22 cellular contexts compared by ENCODE assay signal in genomic region chr9:79236466-79236865, GRCh38.
DNase-seq lines count a peak whose midpoint lies in the region; ATAC-seq, FAIRE-seq and TF ChIP-seq lines count a peak whose summit lies in the region.
"Had no signal": no experiment of that assay in that cellular context is flagged by ENCODE, and none has a peak within 500 bp of the region (broad histone marks: within the 10 kb centered on the region; RNA-seq: fewer than 3 reads in every experiment).

No MANE protein-coding gene starts in this region.

- no peaks in the 10 kb centered on the region for H3K9me1 ChIP-seq in keratinocyte (ENCODE audit: control insufficient read depth, extremely low read depth, insufficient read depth, low read length)

- H3K79me2 ChIP-seq in keratinocyte (ENCODE audit: control insufficient read depth, insufficient read depth, low read length), result no peaks in the 10 kb centered on the region

- DNase-seq in DMS 273 (lab: John Stamatoyannopoulos, UW; ENCODE audit: unreplicated experiment) (peak; percentile 17), DMS 273 treated with DMSO at 0.1 percent for 48 hours (lab: John Stamatoyannopoulos, UW) (no peak), LHCN-M2 (ENCODE audit: low read depth) (peak; percentile 13), amniotic epithelial cell (ENCODE audit: low read depth) (peak; percentile 44), keratinocyte (ENCODE audit: low read depth, low spot score) (no peak), NCI-H774 (lab: John Stamatoyannopoulos, UW) (no peak)
- DNase-seq: BE2C; Calu3; CD4-positive, alpha-beta T cell; DMS79 treated with DMSO at 0.1 percent for 48 hours; GDM1; MV-4-11; NCI-H1436; NCI-H2081; NCI-H226; NCI-H526 had no signal

- H3K27me3 ChIP-seq in keratinocyte (ENCODE audit: control insufficient read depth, extremely low read depth, insufficient read depth, low read length), result no peaks in the 10 kb centered on the region
- H3K27me3 ChIP-seq: BE2C, SJSA1 had no signal

- H3K4me3 ChIP-seq in keratinocyte (ENCODE audit: control insufficient read depth in 2 of 3, extremely low read depth in 1 of 3, insufficient read depth in 2 of 3, low read depth in 1 of 3, low read length in 3 of 3), result no peak overlapping the region
- H3K4me3 ChIP-seq: GM12878, SJSA1 had no signal

- no peaks in the 10 kb centered on the region for H3K36me3 ChIP-seq in keratinocyte (ENCODE audit: control insufficient read depth in 2 of 2, extremely low read depth in 1 of 2, insufficient read depth in 2 of 2, low read length in 2 of 2)
- H3K36me3 ChIP-seq: BE2C, SJSA1 had no signal

- H3K4me2 ChIP-seq in keratinocyte (ENCODE audit: control insufficient read depth, extremely low read depth, insufficient read depth, low read depth, low read length), result no peak overlapping the region

- H3K27ac ChIP-seq in keratinocyte (ENCODE audit: control insufficient read depth, insufficient read depth, low read length), result no peak overlapping the region
- H3K27ac ChIP-seq: 22Rv1, SJSA1 had no signal

- peak; percentile 57 for FAIRE-seq in keratinocyte (lab: Jason Lieb, UNC)
- FAIRE-seq: GM12878, H1 had no signal

- H3K9ac ChIP-seq in keratinocyte (ENCODE audit: control insufficient read depth, extremely low read depth, insufficient read depth, low read length), result no peak overlapping the region

- no peaks in the 10 kb centered on the region for H4K20me1 ChIP-seq in keratinocyte (ENCODE audit: control insufficient read depth, extremely low read depth, insufficient read depth, low read length)

- no peaks in the 10 kb centered on the region for H3K4me1 ChIP-seq in keratinocyte (ENCODE audit: control insufficient read depth, extremely low read depth, insufficient read depth, low read length)
- H3K4me1 ChIP-seq: BE2C, SJSA1 had no signal

- no peak overlapping the region for H2AFZ ChIP-seq in keratinocyte (ENCODE audit: control insufficient read depth, low read length)

- TF ChIP-seq CTCF in keratinocyte (optimal IDR thresholded peaks at IDR 0.05 in 1 of 3, IDR thresholded peaks at IDR 0.05 in 1 of 3, conservative IDR thresholded peaks at IDR 0.05 in 1 of 3; ENCODE audit: extremely low read depth in 1 of 3, insufficient read depth in 2 of 3, low read length in 3 of 3), result no peak

- dilution Hi-C loops in keratinocyte (cut with MboI; ENCODE audit: extremely low pct_ligation_motif_present, low sequenced_read_pairs), result no loop called here

- H3K9me3 ChIP-seq in keratinocyte (ENCODE audit: control insufficient read depth, low read depth, low read length), result no peaks in the 10 kb centered on the region
- H3K9me3 ChIP-seq: BE2C, SJSA1 had no signal

- ATAC-seq in HG03039 (IDR thresholded peaks at IDR 0.05; ENCODE audit: unreplicated experiment) (no peak), GM18909 (IDR thresholded peaks at IDR 0.05; ENCODE audit: poor library complexity, unreplicated experiment) (no peak)
- ATAC-seq: GM12878 had no signal

Comparison
In these comparisons a context has a peak if more than half of its experiments do, and no peak if none do; other contexts are left out.
1. DNase-seq: peak in DMS 273 (single experiment), LHCN-M2 (single experiment) and amniotic epithelial cell (single experiment); none in DMS 273 treated with DMSO at 0.1 percent for 48 hours (single experiment), keratinocyte (single experiment) and NCI-H774 (single experiment).